12 cellular contexts compared by ENCODE assay signal in genomic region chrX:72526534-72527508, GRCh38. TPM values are rescaled to one million over a fixed set of nuclear protein-coding genes. Genes with fewer than 3 reads are reported as not detected.
DNase-seq lines count a peak whose midpoint lies in the region; ATAC-seq and TF ChIP-seq lines count a peak whose summit lies in the region.
"Had no signal": no experiment of that assay in that cellular context is flagged by ENCODE, and none has a peak within 500 bp of the region (broad histone marks: within the 10 kb centered on the region; RNA-seq: fewer than 3 reads in every experiment).

No MANE protein-coding gene starts in this region.

- BruUV-seq in MCF 10A (replicated peaks; lab: Mats Ljungman, UMichigan), result no TSS peak

- H3K4me3 Mint-ChIP-seq in natural killer cell (no peak overlapping the region), MCF 10A (ENCODE audit: unreplicated experiment) (no peak overlapping the region)

- intact Hi-C loops in natural killer cell (cut with micrococcal nuclease) (no loop called here), MCF 10A (cut with micrococcal nuclease) (no loop called here), left ventricle myocardium superior (cut with micrococcal nuclease) (no loop called here)

- TF ChIP-seq CTCF in natural killer cell (IDR thresholded peaks at IDR 0.05) (no peak), MCF 10A (IDR thresholded peaks at IDR 0.05; ENCODE audit: unreplicated experiment) (no peak)

- ATAC-seq in GM21423 (IDR thresholded peaks at IDR 0.05; ENCODE audit: unreplicated experiment) (peak; percentile 55), natural killer cell (peak in 2 of 3 donors; percentile 30 to 89), left ventricle myocardium superior (no peak)
- ATAC-seq: Right ventricle myocardium inferior had no signal

- CTCF ChIA-PET in MCF 10A (lab: Yijun Ruan, JAX), result no interaction called here

- peaks cover 14 to 35% of the 10 kb centered on the region in 2 donors for H3K4me1 Mint-ChIP-seq in natural killer cell
- H3K4me1 Mint-ChIP-seq in MCF 10A (ENCODE audit: insufficient read depth, unreplicated experiment), result no peaks in the 10 kb centered on the region

- H3K27me3 Mint-ChIP-seq in natural killer cell (ENCODE audit: low read depth in 2 of 2) (no peaks in the 10 kb centered on the region), MCF 10A (ENCODE audit: insufficient read depth, unreplicated experiment) (peaks cover 92% of the 10 kb centered on the region)

- H3K27ac Mint-ChIP-seq in natural killer cell, result peak overlapping the region; percentile 16 to 75
- no peak overlapping the region for H3K27ac Mint-ChIP-seq in MCF 10A (ENCODE audit: low read depth, unreplicated experiment)

- H3K36me3 Mint-ChIP-seq in natural killer cell (no peaks in the 10 kb centered on the region), MCF 10A (ENCODE audit: insufficient read depth, unreplicated experiment) (peaks cover 6% of the 10 kb centered on the region)

- POLR2A ChIA-PET in MCF 10A (lab: Yijun Ruan, JAX), result no interaction called here

- H3K9me3 Mint-ChIP-seq in natural killer cell (no peaks in the 10 kb centered on the region), MCF 10A (ENCODE audit: unreplicated experiment) (no peaks in the 10 kb centered on the region)

- DNase-seq in KG1 (lab: John Stamatoyannopoulos, UW) (peak; percentile 8), amniotic epithelial cell (ENCODE audit: low read depth) (peak; percentile 79), natural killer cell (no peak), MCF 10A (ENCODE audit: unreplicated experiment) (no peak), mesenteric fat pad (ENCODE audit: low spot score) (no peak), left ventricle myocardium superior (no peak)
- DNase-seq: activated CD4-positive, alpha-beta T cell treated with anti-CD3 and anti-CD28 coated beads, Interleukin-2, amount 50 U/mL, for 4 hours; amygdala; HCEC 1CT; NCI-H187 treated with DMSO at 0.1 percent for 48 hours had no signal

RNA-seq across cellular contexts. Expression of gene HDAC8, which starts 45.8 kb away (rescaled TPM):
- 10 to 100 TPM; 24.3 to 30.4 (median 26.6) TPM for total RNA-seq in natural killer cell
- 26.4 and 26.7 TPM in 2 replicates for total RNA-seq in MCF 10A (2022)
- 32.9 TPM for total RNA-seq in mesenteric fat pad
- 18.3 TPM for total RNA-seq in left ventricle myocardium superior

Comparison
In these comparisons a context has a peak if more than half of its experiments do, and no peak if none do; other contexts are left out.
1. DNase-seq: peak in KG1 (single experiment) and amniotic epithelial cell (single experiment); none in natural killer cell (single experiment), MCF 10A (single experiment), mesenteric fat pad (single experiment) and left ventricle myocardium superior (single experiment).